ENCODE assay signal across 1 cellular context in the genomic region with DNA sequence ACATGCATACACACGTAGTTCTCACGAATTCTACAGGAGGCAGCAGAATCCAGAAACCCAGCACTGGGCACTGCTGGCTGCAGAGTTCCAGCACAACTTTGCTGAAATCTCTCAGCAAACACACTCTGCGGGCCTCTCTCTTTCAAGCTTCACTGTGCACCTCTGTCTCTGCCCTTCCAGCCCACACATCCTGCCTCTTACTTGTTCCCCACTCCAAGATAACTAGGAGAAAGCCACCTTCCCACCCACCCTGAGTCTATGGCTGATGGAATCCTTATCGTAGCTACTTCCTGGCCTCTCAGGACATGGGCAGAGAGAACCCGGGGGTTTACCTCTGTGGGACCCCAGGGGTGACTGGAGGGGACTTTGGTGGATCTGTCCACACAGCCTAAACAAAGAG.
TF ChIP-seq lines count a peak whose summit lies in the region.

No MANE protein-coding gene starts in this region.

TF ChIP-seq in K562, 482 proteins besides CTCF, POLR2A, EP300 and RAD21:
- TF ChIP-seq HDAC3 (IDR thresholded peaks at IDR 0.05; ENCODE audit: borderline replicate concordance, partially characterized antibody) (no peak), ZNF354B (CRISPR knock-in tag; IDR thresholded peaks at IDR 0.05) (no peak), DNMT1 (IDR thresholded peaks at IDR 0.05) (no peak), HNRNPH1 (optimal IDR thresholded peaks at IDR 0.05; ENCODE audit: low read depth, low read length) (no peak), HLTF (IDR thresholded peaks at IDR 0.05) (no peak), ZNF311 (CRISPR knock-in tag; IDR thresholded peaks at IDR 0.05) (no peak), KLF16 (IDR thresholded peaks at IDR 0.05) (no peak), SMAD3 (CRISPR knock-in tag; conservative IDR thresholded peaks at IDR 0.05) (no peak), RHOXF2B (CRISPR knock-in tag; conservative IDR thresholded peaks at IDR 0.05) (no peak)
- TF ChIP-seq, protein P1, sequence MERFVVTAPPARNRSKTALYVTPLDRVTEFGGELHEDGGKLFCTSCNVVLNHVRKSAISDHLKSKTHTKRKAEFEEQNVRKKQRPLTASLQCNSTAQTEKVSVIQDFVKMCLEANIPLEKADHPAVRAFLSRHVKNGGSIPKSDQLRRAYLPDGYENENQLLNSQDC (CRISPR knock-in tag; IDR thresholded peaks at IDR 0.05): no peak
- TF ChIP-seq, protein P2, sequence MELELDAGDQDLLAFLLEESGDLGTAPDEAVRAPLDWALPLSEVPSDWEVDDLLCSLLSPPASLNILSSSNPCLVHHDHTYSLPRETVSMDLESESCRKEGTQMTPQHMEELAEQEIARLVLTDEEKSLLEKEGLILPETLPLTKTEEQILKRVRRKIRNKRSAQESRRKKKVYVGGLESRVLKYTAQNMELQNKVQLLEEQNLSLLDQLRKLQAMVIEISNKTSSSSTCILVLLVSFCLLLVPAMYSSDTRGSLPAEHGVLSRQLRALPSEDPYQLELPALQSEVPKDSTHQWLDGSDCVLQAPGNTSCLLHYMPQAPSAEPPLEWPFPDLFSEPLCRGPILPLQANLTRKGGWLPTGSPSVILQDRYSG (tag; conservative IDR thresholded peaks at IDR 0.05; ENCODE audit: low read depth): no peak
- TF ChIP-seq, protein P3, sequence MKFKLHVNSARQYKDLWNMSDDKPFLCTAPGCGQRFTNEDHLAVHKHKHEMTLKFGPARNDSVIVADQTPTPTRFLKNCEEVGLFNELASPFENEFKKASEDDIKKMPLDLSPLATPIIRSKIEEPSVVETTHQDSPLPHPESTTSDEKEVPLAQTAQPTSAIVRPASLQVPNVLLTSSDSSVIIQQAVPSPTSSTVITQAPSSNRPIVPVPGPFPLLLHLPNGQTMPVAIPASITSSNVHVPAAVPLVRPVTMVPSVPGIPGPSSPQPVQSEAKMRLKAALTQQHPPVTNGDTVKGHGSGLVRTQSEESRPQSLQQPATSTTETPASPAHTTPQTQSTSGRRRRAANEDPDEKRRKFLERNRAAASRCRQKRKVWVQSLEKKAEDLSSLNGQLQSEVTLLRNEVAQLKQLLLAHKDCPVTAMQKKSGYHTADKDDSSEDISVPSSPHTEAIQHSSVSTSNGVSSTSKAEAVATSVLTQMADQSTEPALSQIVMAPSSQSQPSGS (CRISPR knock-in tag; IDR thresholded peaks at IDR 0.05): no peak
